14 cellular contexts compared by ENCODE assay signal in genomic region chr18:79520473-79521390, GRCh38.
A peak's percentile ranks its signal among the peaks of the same experiment; 100 is the strongest.
DNase-seq lines count a peak whose midpoint lies in the region; ATAC-seq and TF ChIP-seq lines count a peak whose summit lies in the region.
"Had no signal": no experiment of that assay in that cellular context is flagged by ENCODE, and none has a peak within 500 bp of the region (broad histone marks: within the 10 kb centered on the region; RNA-seq: fewer than 3 reads in every experiment).

No MANE protein-coding gene starts in this region.

- H3K18ac ChIP-seq in H9 (ENCODE audit: insufficient read length, low read depth, low read length) = no peak overlapping the region

- H3K9me3 ChIP-seq in CD4-positive, alpha-beta T cell (ENCODE audit: control insufficient read depth, low read length) = no peaks in the 10 kb centered on the region
- H3K9me3 ChIP-seq in H9 (ENCODE audit: control insufficient read depth, low read depth, low read length) = no peaks in the 10 kb centered on the region
- H3K9me3 ChIP-seq in stomach = no peaks in the 10 kb centered on the region
- H3K9me3 ChIP-seq: esophagus muscularis mucosa, right lobe of liver had no signal

- WGBS in H9 (ENCODE audit: extremely low coverage, insufficient read length, low lambda C conversion rate) = no CpG with 5 or more reads among the region's 9 CpGs
- WGBS in stomach, 5 donors = 74 to 83% (median 79%) methylated on average over 5 to 9 of the region's 9 CpGs

- CTCF ChIA-PET in CD4-positive, alpha-beta T cell (lab: Charles Lee) = no interaction called here

- H4K20me1 ChIP-seq in H9 (ENCODE audit: control insufficient read depth, insufficient read depth, insufficient read length) = no peaks in the 10 kb centered on the region

- POLR2A ChIA-PET in CD4-positive, alpha-beta T cell (lab: Charles Lee) = interaction anchor here (0.7 to 2.3 kb wide), 5 partner anchors 13 to 123 kb away, joined by 3 to 7 read pairs (median 4); no protein-coding TSS in a partner anchor

- H2BK12ac ChIP-seq in H9 (ENCODE audit: insufficient read length, low read depth, low read length) = no peak overlapping the region

- H2BK120ac ChIP-seq in H9 (ENCODE audit: low read depth, low read length, poor library complexity, severe bottlenecking) = no peak overlapping the region

- TF ChIP-seq POLR2A in stomach (IDR thresholded peaks at IDR 0.05) = no peak

- ATAC-seq in CD4-positive, alpha-beta T cell (ENCODE audit: poor library complexity) = no peak
- no peak for ATAC-seq in GM18858 (IDR thresholded peaks at IDR 0.05; ENCODE audit: unreplicated experiment)
- ATAC-seq in HG02759 (IDR thresholded peaks at IDR 0.05; ENCODE audit: unreplicated experiment) = no peak
- ATAC-seq: left lobe of liver had no signal

- no peaks in the 10 kb centered on the region for H3K79me2 ChIP-seq in H9 (ENCODE audit: insufficient read depth, low read length)

- no peak overlapping the region for H3K4ac ChIP-seq in H9 (ENCODE audit: low read depth, low read length)

- peak overlapping the region; percentile 88 for H3K4me3 Mint-ChIP-seq in CD4-positive, alpha-beta T cell
- H3K4me3 Mint-ChIP-seq in H9 = no peak overlapping the region
- H3K4me3 Mint-ChIP-seq in activated naive CD8-positive, alpha-beta T cell = peak overlapping the region; percentile 78
- peak overlapping the region; percentile 40 to 64 (median 60) for H3K4me3 Mint-ChIP-seq in nephron

- no peak overlapping the region for H3K23ac ChIP-seq in H9 (ENCODE audit: insufficient read length, low read depth, low read length)

- H3K4me1 ChIP-seq in H9 (ENCODE audit: insufficient read depth, low read length) = no peaks in the 10 kb centered on the region
- H3K4me1 ChIP-seq in stomach = peaks cover 0 to 18% (median 5%) of the 10 kb centered on the region in 4 donors
- H3K4me1 ChIP-seq: right lobe of liver had no signal

- TF ChIP-seq CTCF in CD4-positive, alpha-beta T cell (IDR thresholded peaks at IDR 0.05) = no peak
- TF ChIP-seq CTCF in H9 (conservative IDR thresholded peaks at IDR 0.05) (no peak), nephron (IDR thresholded peaks at IDR 0.05; ENCODE audit: unreplicated experiment in 3 of 3) (no peak), stomach (IDR thresholded peaks at IDR 0.05) (no peak)

- no peaks in the 10 kb centered on the region for H3K27me3 Mint-ChIP-seq in CD4-positive, alpha-beta T cell
- H3K27me3 Mint-ChIP-seq in H9 (ENCODE audit: low read depth) = peaks cover 2% of the 10 kb centered on the region; the same call in 1 of the 2 replicates
- no peaks in the 10 kb centered on the region for H3K27me3 Mint-ChIP-seq in activated naive CD8-positive, alpha-beta T cell
- H3K27me3 Mint-ChIP-seq in nephron (ENCODE audit: low read depth) = peaks cover 5% of the 10 kb centered on the region

- peak overlapping the region; percentile 96 for H3K27ac Mint-ChIP-seq in CD4-positive, alpha-beta T cell
- H3K27ac Mint-ChIP-seq in H9 (no peak overlapping the region), nephron (peak overlapping the region; percentile 39 to 79 (median 40))
- H3K27ac Mint-ChIP-seq in activated naive CD8-positive, alpha-beta T cell = peak overlapping the region; percentile 92

- no peak overlapping the region for H2AK5ac ChIP-seq in H9 (ENCODE audit: insufficient read length, low read length)

- H3K14ac ChIP-seq in H9 (ENCODE audit: insufficient read depth, low read length) = no peak overlapping the region

- TF ChIP-seq EP300 in stomach (IDR thresholded peaks at IDR 0.05) = no peak

- H3K4me1 Mint-ChIP-seq in CD4-positive, alpha-beta T cell (ENCODE audit: low read depth) = peaks cover 90% of the 10 kb centered on the region
- H3K4me1 Mint-ChIP-seq in H9 = peaks cover 4 to 17% of the 10 kb centered on the region in 2 experiments
- H3K4me1 Mint-ChIP-seq in activated naive CD8-positive, alpha-beta T cell (ENCODE audit: low read depth) = peaks cover 82% of the 10 kb centered on the region
- peaks cover 50% of the 10 kb centered on the region for H3K4me1 Mint-ChIP-seq in nephron

- H2BK20ac ChIP-seq in H9 (ENCODE audit: low read depth, low read length, poor library complexity, severe bottlenecking) = no peak overlapping the region

- H3K79me1 ChIP-seq in H9 (ENCODE audit: insufficient read depth, low read depth, low read length, poor library complexity, severe bottlenecking) = no peaks in the 10 kb centered on the region

- no peaks in the 10 kb centered on the region for H3K23me2 ChIP-seq in H9 (ENCODE audit: insufficient read length, low read depth, low read length, poor library complexity, severe bottlenecking)

- no peak overlapping the region for H3K4me3 ChIP-seq in stomach
- H3K4me3 ChIP-seq: esophagus muscularis mucosa, right lobe of liver had no signal

- H2BK15ac ChIP-seq in H9 (ENCODE audit: low read depth, low read length) = no peak overlapping the region

- H2AFZ ChIP-seq in H9 (ENCODE audit: low read length) = no peak overlapping the region

- no peak overlapping the region for H4K5ac ChIP-seq in H9 (ENCODE audit: insufficient read length, low read depth, low read length)

- H3T11ph ChIP-seq in H9 (ENCODE audit: low read length) = no peak overlapping the region

- H3K27me3 ChIP-seq in CD4-positive, alpha-beta T cell (ENCODE audit: control insufficient read depth, insufficient read depth, low read length) = no peaks in the 10 kb centered on the region
- no peaks in the 10 kb centered on the region for H3K27me3 ChIP-seq in H9 (ENCODE audit: insufficient read depth, low read length)
- H3K27me3 ChIP-seq in stomach = peaks cover 0 to 6% (median 0%) of the 10 kb centered on the region in 3 donors
- H3K27me3 ChIP-seq: esophagus muscularis mucosa, right lobe of liver had no signal

- H4K8ac ChIP-seq in H9 (replicated peaks; ENCODE audit: insufficient read length, low read depth, low read length) = no peak overlapping the region

- H2BK5ac ChIP-seq in H9 (ENCODE audit: insufficient read length, low read length) = no peak overlapping the region

- DNase-seq in CD4-positive, alpha-beta T cell = peak in 1 of 10 experiments; percentile 20
- DNase-seq in H9 = peak; percentile 12
- no peak for DNase-seq in stomach
- DNase-seq: activated gamma-delta T cell, NCI-H1694 treated with DMSO at 0.1 percent for 48 hours, NCI-H748 treated with DMSO at 0.1 percent for 48 hours, SIG-M5 had no signal

- H3K4me2 ChIP-seq in H9 (ENCODE audit: insufficient read depth, insufficient read length, low read length) = no peak overlapping the region

- no peaks in the 10 kb centered on the region for H3K36me3 ChIP-seq in stomach
- H3K36me3 ChIP-seq: right lobe of liver had no signal

- H3K36me3 Mint-ChIP-seq in CD4-positive, alpha-beta T cell (ENCODE audit: low read depth) = peaks cover 23% of the 10 kb centered on the region
- H3K36me3 Mint-ChIP-seq in H9 (ENCODE audit: insufficient read depth in 1 of 3, low read depth in 3 of 3) (no peaks in the 10 kb centered on the region), nephron (ENCODE audit: low read depth) (no peaks in the 10 kb centered on the region)
- H3K36me3 Mint-ChIP-seq in activated naive CD8-positive, alpha-beta T cell = peaks cover 5% of the 10 kb centered on the region

- no peak overlapping the region for H3K9ac ChIP-seq in H9 (ENCODE audit: extremely low read depth, insufficient read length, low read length)

- H3K56ac ChIP-seq in H9 (ENCODE audit: insufficient read length, low read depth, low read length) = no peak overlapping the region

- H4K91ac ChIP-seq in H9 (ENCODE audit: insufficient read length, low read depth, low read length) = no peak overlapping the region

- intact Hi-C loops in CD4-positive, alpha-beta T cell (cut with DNase I, micrococcal nuclease) = loop anchor here in 1 of 2 experiments (10.0 kb wide), 1 partner anchor 444 kb away; the partner anchor contains the start of gene HSBP1L1
- intact Hi-C loops in stomach (cut with DNase I; ENCODE audit: low total_unique reads) = no loop called here

- no peaks in the 10 kb centered on the region for H3K9me3 Mint-ChIP-seq in CD4-positive, alpha-beta T cell
- H3K9me3 Mint-ChIP-seq in H9 (no peaks in the 10 kb centered on the region), nephron (no peaks in the 10 kb centered on the region)
- no peaks in the 10 kb centered on the region for H3K9me3 Mint-ChIP-seq in activated naive CD8-positive, alpha-beta T cell (ENCODE audit: low read depth)

- no peak overlapping the region for H3K27ac ChIP-seq in CD4-positive, alpha-beta T cell (ENCODE audit: low read depth, low read length)
- H3K27ac ChIP-seq in H9 (ENCODE audit: insufficient read length, low read depth, low read length) = no peak overlapping the region
- H3K27ac ChIP-seq in stomach = no peak overlapping the region
- H3K27ac ChIP-seq: esophagus muscularis mucosa, right lobe of liver had no signal

Comparison
In these comparisons a context has a peak if more than half of its experiments do, and no peak if none do; other contexts are left out.
1. H3K27ac Mint-ChIP-seq: peak in CD4-positive, alpha-beta T cell (single experiment), activated naive CD8-positive, alpha-beta T cell (single experiment) and nephron (3 of 3); none in H9 (0 of 3).
2. H3K4me3 Mint-ChIP-seq: peak in CD4-positive, alpha-beta T cell (single experiment), activated naive CD8-positive, alpha-beta T cell (single experiment) and nephron (3 of 3); none in H9 (0 of 2).